In genomic region chr1:46846386-46846785, GRCh38 we compare ENCODE assay signal across 12 cellular contexts. TPM values are rescaled to one million over a fixed set of nuclear protein-coding genes. Genes with fewer than 3 reads are reported as not detected.
"Had no signal": no experiment of that assay in that cellular context is flagged by ENCODE, and none has a peak within 500 bp of the region (broad histone marks: within the 10 kb centered on the region; RNA-seq: fewer than 3 reads in every experiment).

No MANE protein-coding gene starts in this region.

RNA-seq across cellular contexts. Expression of gene CYP4B1, which starts 47.5 kb away (rescaled TPM):
- total RNA-seq: activated B cell treated with CpG ODN at 0.5 μM for 24 hours; activated CD4-positive, alpha-beta memory T cell treated with anti-CD3 and anti-CD28 coated beads for 36 hours; activated CD4-positive, alpha-beta T cell treated with anti-CD3 and anti-CD28 coated beads, Interleukin-2, amount 10 ng/mL, durations not matched to agents 24 days and 14 days; activated CD8-positive, alpha-beta memory T cell treated with anti-CD3 and anti-CD28 coated beads for 36 hours; activated CD8-positive, alpha-beta T cell treated with anti-CD3 and anti-CD28 coated beads for 36 hours; activated naive CD4-positive, alpha-beta T cell treated with anti-CD3 and anti-CD28 coated beads for 36 hours; activated naive CD4-positive, alpha-beta T cell treated with anti-CD3 and anti-CD28 coated beads, Interleukin-2, amount 50 U/mL, for 72 hours; activated naive CD8-positive, alpha-beta T cell treated with anti-CD3 and anti-CD28 coated beads for 36 hours; activated T-cell treated with anti-CD3 and anti-CD28 coated beads, Interleukin-2, amount 50 U/mL, for 72 hours; activated T-helper 1 cell treated with anti-CD3 and anti-CD28 coated beads, Interleukin-12 subunit alpha, Interleukin-12 subunit beta, Interleukin-2, Interleukin-4 antibody, amounts not matched to agents 30 ng/mL and 10 ng/mL and 1 ng/mL, durations not matched to agents 14 hours and 24 hours and 36 hours; astrocyte; cardiac septum had no signal
